ENCODE assay signal across 13 cellular contexts in genomic region chr9:438961-439768, GRCh38.
DNase-seq lines count a peak whose midpoint lies in the region; ATAC-seq and TF ChIP-seq lines count a peak whose summit lies in the region.
"Had no signal": no experiment of that assay in that cellular context is flagged by ENCODE, and none has a peak within 500 bp of the region (broad histone marks: within the 10 kb centered on the region; RNA-seq: fewer than 3 reads in every experiment).

No MANE protein-coding gene starts in this region.

- H3K4me1 ChIP-seq in mucosa of descending colon (ENCODE audit: low read depth) (no peaks in the 10 kb centered on the region), upper lobe of right lung (peaks cover 8% of the 10 kb centered on the region)

- H3K9me3 ChIP-seq in mucosa of descending colon (no peaks in the 10 kb centered on the region), upper lobe of right lung (no peaks in the 10 kb centered on the region)
- H3K9me3 ChIP-seq: Caco-2 had no signal

- H3K27me3 Mint-ChIP-seq in T-cell, result no peaks in the 10 kb centered on the region
- H3K27me3 Mint-ChIP-seq: IgD-negative memory B cell; stimulated activated naive CD8-positive, alpha-beta T cell treated with anti-CD3 and anti-CD28 coated beads, Interleukin-15, Interleukin-2, amounts not matched to agents 100 ng/mL and 50 ng/mL, for 24 hours had no signal

- intact Hi-C loops in mucosa of descending colon (cut with DNase I, micrococcal nuclease), result no loop called here
- intact Hi-C loops in upper lobe of right lung (cut with DNase I), result no loop called here

- DNase-seq in T-cell (no peak), fibroblast of gingiva (ENCODE audit: low read depth) (peak; percentile 76), mucosa of descending colon (peak in 1 of 3 donors; percentile 54), upper lobe of right lung (no peak), substantia nigra (lab: John Stamatoyannopoulos, UW) (no peak), iPS-NIHi11 (ENCODE audit: low spot score) (no peak), NCI-H187 (lab: John Stamatoyannopoulos, UW) (no peak)
- DNase-seq: Caco-2; NCI-H1694 treated with DMSO at 0.1 percent for 48 hours; stimulated activated CD4-positive, alpha-beta T cell treated with anti-CD3 and anti-CD28 coated beads, Interleukin-4, amount 100 ng/mL, for 1 hour had no signal

- ATAC-seq in T-cell (replicated peaks in 1 of 4), result no peak
- ATAC-seq in mucosa of descending colon, result peak; percentile 26
- ATAC-seq in upper lobe of right lung, result peak; percentile 19
- ATAC-seq: SK-N-SH treated with all-trans-retinoic acid at 6 μM for 48 hours had no signal

- no peak overlapping the region for H3K4me3 Mint-ChIP-seq in T-cell
- H3K4me3 Mint-ChIP-seq: IgD-negative memory B cell; stimulated activated naive CD8-positive, alpha-beta T cell treated with anti-CD3 and anti-CD28 coated beads, Interleukin-15, Interleukin-2, amounts not matched to agents 100 ng/mL and 50 ng/mL, for 24 hours had no signal

- POLR2A ChIA-PET in T-cell (lab: Charles Lee), result no interaction called here

- H3K27me3 ChIP-seq in upper lobe of right lung, result no peaks in the 10 kb centered on the region

- H3K4me1 Mint-ChIP-seq in T-cell, result no peaks in the 10 kb centered on the region

- CTCF ChIA-PET in T-cell (lab: Charles Lee), result no interaction called here

- H3K4me3 ChIP-seq in mucosa of descending colon (no peak overlapping the region), upper lobe of right lung (no peak overlapping the region)

- TF ChIP-seq CTCF in mucosa of descending colon (IDR thresholded peaks at IDR 0.05), result no peak
- TF ChIP-seq CTCF in upper lobe of right lung (IDR thresholded peaks at IDR 0.05), result no peak

- H3K36me3 ChIP-seq in mucosa of descending colon (ENCODE audit: low read depth) (no peaks in the 10 kb centered on the region), upper lobe of right lung (peaks cover 80% of the 10 kb centered on the region)

- H3K27ac ChIP-seq in upper lobe of right lung (no peak overlapping the region), substantia nigra (ENCODE audit: low read depth, low read length, poor library complexity, severe bottlenecking) (no peak overlapping the region)

- peaks cover 78% of the 10 kb centered on the region for H3K36me3 Mint-ChIP-seq in T-cell
- H3K36me3 Mint-ChIP-seq: IgD-negative memory B cell had no signal

- H3K27ac Mint-ChIP-seq in T-cell, result peak overlapping the region; percentile 11 to 22
- H3K27ac Mint-ChIP-seq: IgD-negative memory B cell had no signal

- no peaks in the 10 kb centered on the region for H3K9me3 Mint-ChIP-seq in T-cell
- H3K9me3 Mint-ChIP-seq: IgD-negative memory B cell; stimulated activated naive CD8-positive, alpha-beta T cell treated with anti-CD3 and anti-CD28 coated beads, Interleukin-15, Interleukin-2, amounts not matched to agents 100 ng/mL and 50 ng/mL, for 24 hours had no signal

Comparison
In these comparisons a context has a peak if more than half of its experiments do, and no peak if none do; other contexts are left out.
1. ATAC-seq: peak in mucosa of descending colon (single experiment) and upper lobe of right lung (single experiment); none in T-cell (0 of 4).